Comparison of ENCODE assay signal across 16 cellular contexts in the genomic region with DNA sequence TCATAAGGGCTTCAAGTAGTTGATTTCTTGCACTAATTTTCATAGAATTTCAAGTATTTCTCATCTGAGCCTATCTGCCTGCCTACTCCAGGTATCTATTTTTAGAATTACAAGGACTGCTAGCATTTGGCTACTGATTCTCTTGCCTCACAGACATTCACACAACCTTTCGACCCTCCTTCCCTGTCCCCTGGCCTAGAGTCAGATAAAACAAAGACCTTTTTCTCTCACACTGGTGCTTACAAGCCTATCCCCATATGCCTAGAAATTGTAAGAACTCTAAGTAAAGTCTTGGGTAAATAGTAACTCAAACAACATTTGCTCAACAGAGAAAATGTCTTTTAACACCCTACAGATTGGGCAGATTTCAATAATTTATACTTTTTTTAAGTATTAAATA.
"Had no signal": no experiment of that assay in that cellular context is flagged by ENCODE, and none has a peak within 500 bp of the region (broad histone marks: within the 10 kb centered on the region; RNA-seq: fewer than 3 reads in every experiment).

No MANE protein-coding gene starts in this region.

- H3K27me3 ChIP-seq: breast epithelium, testis had no signal

- H3K4me1 ChIP-seq: breast epithelium, prostate gland, testis had no signal

- H3K9me3 ChIP-seq: breast epithelium, mucosa of descending colon, prostate gland, testis had no signal

- ATAC-seq: activated T-cell treated with anti-CD3 and anti-CD28 coated beads, Interleukin-2, amount 50 U/mL, for 4 hours; mucosa of descending colon; naive thymus-derived CD8-positive, alpha-beta T cell; stimulated activated naive CD8-positive, alpha-beta T cell treated with anti-CD3 and anti-CD28 coated beads, Interleukin-15, Interleukin-2, amounts not matched to agents 100 U/mL and 50 U/mL, for 24 hours had no signal

- H3K4me3 ChIP-seq: breast epithelium, coronary artery, mucosa of descending colon, prostate gland, testis had no signal

- DNase-seq: activated B cell treated with CpG ODN at 0.5 μM for 24 hours; activated CD4-positive, alpha-beta T cell treated with anti-CD3 and anti-CD28 coated beads, Interleukin-2, amount 10 ng/mL, durations not matched to agents 7 days and 5 days; activated effector memory CD4-positive, alpha-beta T cell treated with anti-CD3 and anti-CD28 coated beads, Interleukin-2, amount 50 U/mL, for 16 hours; activated naive CD8-positive, alpha-beta T cell treated with anti-CD3 and anti-CD28 coated beads for 36 hours; activated T-cell treated with anti-CD3 and anti-CD28 coated beads, Interleukin-2, amount 50 U/mL, for 4 hours; anterior cingulate cortex; effector CD8-positive, alpha-beta T cell; hippocampal formation; mucosa of descending colon; naive thymus-derived CD8-positive, alpha-beta T cell; stimulated activated CD4-positive, alpha-beta T cell treated with anti-CD3 and anti-CD28 coated beads, Interleukin-2, amount 100 ng/mL, for 48 hours; stimulated activated naive CD8-positive, alpha-beta T cell treated with anti-CD3 and anti-CD28 coated beads, Interleukin-15, Interleukin-2, amounts not matched to agents 100 U/mL and 50 U/mL, for 24 hours; testis had no signal

- H3K36me3 ChIP-seq: prostate gland had no signal

- H3K27ac ChIP-seq: breast epithelium, coronary artery, prostate gland, testis had no signal
